Comparison of ENCODE assay signal across 1 cellular context in the genomic region with DNA sequence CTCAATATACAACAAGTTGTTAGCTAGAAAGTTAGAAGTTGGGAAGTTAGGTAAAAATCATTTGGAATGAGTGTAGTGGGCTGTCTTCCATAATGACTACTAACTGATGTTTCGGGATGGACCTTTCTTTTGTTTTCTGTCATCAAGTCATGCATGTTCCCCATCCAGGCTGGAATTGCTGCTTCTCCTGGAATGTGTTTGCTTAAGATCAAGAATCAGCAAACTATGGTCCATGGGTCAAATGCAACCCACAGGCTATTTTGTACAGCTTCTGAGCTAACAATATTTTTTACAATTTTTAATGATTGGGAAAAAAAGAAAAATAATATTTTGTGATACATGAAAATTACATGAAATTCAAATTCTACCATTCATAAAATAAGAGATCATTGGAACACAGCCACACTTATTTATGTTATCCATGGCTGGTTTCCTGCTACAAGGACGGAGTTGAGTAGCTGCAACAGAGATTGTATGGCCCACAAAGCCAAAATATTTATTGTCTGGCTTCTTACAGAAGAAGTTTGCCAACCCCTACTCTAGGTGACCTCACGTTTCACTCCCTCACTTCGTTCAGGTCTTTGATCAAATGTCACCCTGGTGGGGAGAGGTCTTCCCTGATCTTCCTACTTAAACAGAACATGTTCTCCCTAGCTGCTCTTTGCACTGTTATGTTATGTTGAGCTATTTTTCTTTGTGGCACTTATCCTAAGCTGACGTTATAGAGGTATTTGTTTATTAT.
TF ChIP-seq lines count a peak whose summit lies in the region.

No MANE protein-coding gene starts in this region.

TF ChIP-seq in HepG2, 621 proteins besides CTCF, POLR2A, EP300 and RAD21 (continued from another document):
- TF ChIP-seq, protein P1, sequence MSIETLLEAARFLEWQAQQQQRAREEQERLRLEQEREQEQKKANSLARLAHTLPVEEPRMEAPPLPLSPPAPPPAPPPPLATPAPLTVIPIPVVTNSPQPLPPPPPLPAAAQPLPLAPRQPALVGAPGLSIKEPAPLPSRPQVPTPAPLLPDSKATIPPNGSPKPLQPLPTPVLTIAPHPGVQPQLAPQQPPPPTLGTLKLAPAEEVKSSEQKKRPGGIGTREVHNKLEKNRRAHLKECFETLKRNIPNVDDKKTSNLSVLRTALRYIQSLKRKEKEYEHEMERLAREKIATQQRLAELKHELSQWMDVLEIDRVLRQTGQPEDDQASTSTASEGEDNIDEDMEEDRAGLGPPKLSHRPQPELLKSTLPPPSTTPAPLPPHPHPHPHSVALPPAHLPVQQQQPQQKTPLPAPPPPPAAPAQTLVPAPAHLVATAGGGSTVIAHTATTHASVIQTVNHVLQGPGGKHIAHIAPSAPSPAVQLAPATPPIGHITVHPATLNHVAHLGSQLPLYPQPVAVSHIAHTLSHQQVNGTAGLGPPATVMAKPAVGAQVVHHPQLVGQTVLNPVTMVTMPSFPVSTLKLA (IDR thresholded peaks at IDR 0.05), result no peak
- TF ChIP-seq, protein P2, sequence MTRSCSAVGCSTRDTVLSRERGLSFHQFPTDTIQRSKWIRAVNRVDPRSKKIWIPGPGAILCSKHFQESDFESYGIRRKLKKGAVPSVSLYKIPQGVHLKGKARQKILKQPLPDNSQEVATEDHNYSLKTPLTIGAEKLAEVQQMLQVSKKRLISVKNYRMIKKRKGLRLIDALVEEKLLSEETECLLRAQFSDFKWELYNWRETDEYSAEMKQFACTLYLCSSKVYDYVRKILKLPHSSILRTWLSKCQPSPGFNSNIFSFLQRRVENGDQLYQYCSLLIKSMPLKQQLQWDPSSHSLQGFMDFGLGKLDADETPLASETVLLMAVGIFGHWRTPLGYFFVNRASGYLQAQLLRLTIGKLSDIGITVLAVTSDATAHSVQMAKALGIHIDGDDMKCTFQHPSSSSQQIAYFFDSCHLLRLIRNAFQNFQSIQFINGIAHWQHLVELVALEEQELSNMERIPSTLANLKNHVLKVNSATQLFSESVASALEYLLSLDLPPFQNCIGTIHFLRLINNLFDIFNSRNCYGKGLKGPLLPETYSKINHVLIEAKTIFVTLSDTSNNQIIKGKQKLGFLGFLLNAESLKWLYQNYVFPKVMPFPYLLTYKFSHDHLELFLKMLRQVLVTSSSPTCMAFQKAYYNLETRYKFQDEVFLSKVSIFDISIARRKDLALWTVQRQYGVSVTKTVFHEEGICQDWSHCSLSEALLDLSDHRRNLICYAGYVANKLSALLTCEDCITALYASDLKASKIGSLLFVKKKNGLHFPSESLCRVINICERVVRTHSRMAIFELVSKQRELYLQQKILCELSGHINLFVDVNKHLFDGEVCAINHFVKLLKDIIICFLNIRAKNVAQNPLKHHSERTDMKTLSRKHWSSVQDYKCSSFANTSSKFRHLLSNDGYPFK (CRISPR knock-in tag; IDR thresholded peaks at IDR 0.05; ENCODE audit: borderline replicate concordance), result no peak
- no peak for TF ChIP-seq SUZ12 (IDR thresholded peaks at IDR 0.05; ENCODE audit: low read depth, low read length)
- TF ChIP-seq HDAC2 (CRISPR knock-in tag; IDR thresholded peaks at IDR 0.05), result peak; percentile 38; the same call in 1 of the 2 replicates
- no peak for TF ChIP-seq ZNF530 (CRISPR knock-in tag; IDR thresholded peaks at IDR 0.05; ENCODE audit: low read depth)
- TF ChIP-seq ZFP1 (CRISPR knock-in tag; IDR thresholded peaks at IDR 0.05), result no peak
- peak; percentile 36 for TF ChIP-seq TCF7 (IDR thresholded peaks at IDR 0.05; ENCODE audit: low read depth)
- no peak for TF ChIP-seq TBX3 (IDR thresholded peaks at IDR 0.05; ENCODE audit: borderline replicate concordance)
- TF ChIP-seq, protein P3, sequence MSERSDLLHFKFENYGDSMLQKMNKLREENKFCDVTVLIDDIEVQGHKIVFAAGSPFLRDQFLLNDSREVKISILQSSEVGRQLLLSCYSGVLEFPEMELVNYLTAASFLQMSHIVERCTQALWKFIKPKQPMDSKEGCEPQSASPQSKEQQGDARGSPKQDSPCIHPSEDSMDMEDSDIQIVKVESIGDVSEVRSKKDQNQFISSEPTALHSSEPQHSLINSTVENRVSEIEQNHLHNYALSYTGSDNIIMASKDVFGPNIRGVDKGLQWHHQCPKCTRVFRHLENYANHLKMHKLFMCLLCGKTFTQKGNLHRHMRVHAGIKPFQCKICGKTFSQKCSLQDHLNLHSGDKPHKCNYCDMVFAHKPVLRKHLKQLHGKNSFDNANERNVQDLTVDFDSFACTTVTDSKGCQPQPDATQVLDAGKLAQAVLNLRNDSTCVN (CRISPR knock-in tag; IDR thresholded peaks at IDR 0.05; ENCODE audit: borderline replicate concordance), result no peak
- TF ChIP-seq, protein P4, sequence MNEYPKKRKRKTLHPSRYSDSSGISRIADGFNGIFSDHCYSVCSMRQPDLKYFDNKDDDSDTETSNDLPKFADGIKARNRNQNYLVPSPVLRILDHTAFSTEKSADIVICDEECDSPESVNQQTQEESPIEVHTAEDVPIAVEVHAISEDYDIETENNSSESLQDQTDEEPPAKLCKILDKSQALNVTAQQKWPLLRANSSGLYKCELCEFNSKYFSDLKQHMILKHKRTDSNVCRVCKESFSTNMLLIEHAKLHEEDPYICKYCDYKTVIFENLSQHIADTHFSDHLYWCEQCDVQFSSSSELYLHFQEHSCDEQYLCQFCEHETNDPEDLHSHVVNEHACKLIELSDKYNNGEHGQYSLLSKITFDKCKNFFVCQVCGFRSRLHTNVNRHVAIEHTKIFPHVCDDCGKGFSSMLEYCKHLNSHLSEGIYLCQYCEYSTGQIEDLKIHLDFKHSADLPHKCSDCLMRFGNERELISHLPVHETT (CRISPR knock-in tag; conservative IDR thresholded peaks at IDR 0.05), result no peak
- no peak for TF ChIP-seq ZNF331 (CRISPR knock-in tag; IDR thresholded peaks at IDR 0.05)
- no peak for TF ChIP-seq ZNF570 (CRISPR knock-in tag; IDR thresholded peaks at IDR 0.05; ENCODE audit: borderline replicate concordance)
- no peak for TF ChIP-seq FOXA1 (IDR thresholded peaks at IDR 0.05)
- no peak for TF ChIP-seq FOXA1 (CRISPR knock-in tag; IDR thresholded peaks at IDR 0.05)
- no peak for TF ChIP-seq DNMT3B (CRISPR knock-in tag; conservative IDR thresholded peaks at IDR 0.05)
- TF ChIP-seq, protein P5, sequence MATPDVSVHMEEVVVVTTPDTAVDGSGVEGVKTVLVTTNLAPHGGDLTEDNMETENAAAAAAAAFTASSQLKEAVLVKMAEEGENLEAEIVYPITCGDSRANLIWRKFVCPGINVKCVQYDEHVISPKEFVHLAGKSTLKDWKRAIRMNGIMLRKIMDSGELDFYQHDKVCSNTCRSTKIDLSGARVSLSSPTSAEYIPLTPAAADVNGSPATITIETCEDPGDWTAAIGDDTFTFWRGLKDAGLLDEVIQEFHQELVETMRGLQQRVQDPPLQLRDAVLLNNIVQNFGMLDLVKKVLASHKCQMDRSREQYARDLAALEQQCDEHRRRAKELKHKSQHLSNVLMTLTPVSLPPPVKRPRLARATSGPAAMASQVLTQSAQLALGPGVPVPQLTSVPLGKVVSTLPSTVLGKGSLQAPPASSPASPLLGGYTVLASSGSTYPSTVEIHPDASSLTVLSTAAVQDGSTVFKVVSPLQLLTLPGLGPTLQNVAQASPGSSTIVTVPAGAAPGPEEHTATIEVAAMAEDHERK (CRISPR knock-in tag; IDR thresholded peaks at IDR 0.05; ENCODE audit: low read depth), result no peak
- no peak for TF ChIP-seq MED1 (CRISPR knock-in tag; IDR thresholded peaks at IDR 0.05)
- TF ChIP-seq TEAD3 (CRISPR knock-in tag; optimal IDR thresholded peaks at IDR 0.05; ENCODE audit: borderline replicate concordance), result peak; percentile 97
- TF ChIP-seq, protein P6, sequence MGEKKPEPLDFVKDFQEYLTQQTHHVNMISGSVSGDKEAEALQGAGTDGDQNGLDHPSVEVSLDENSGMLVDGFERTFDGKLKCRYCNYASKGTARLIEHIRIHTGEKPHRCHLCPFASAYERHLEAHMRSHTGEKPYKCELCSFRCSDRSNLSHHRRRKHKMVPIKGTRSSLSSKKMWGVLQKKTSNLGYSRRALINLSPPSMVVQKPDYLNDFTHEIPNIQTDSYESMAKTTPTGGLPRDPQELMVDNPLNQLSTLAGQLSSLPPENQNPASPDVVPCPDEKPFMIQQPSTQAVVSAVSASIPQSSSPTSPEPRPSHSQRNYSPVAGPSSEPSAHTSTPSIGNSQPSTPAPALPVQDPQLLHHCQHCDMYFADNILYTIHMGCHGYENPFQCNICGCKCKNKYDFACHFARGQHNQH (CRISPR knock-in tag; IDR thresholded peaks at IDR 0.05), result no peak
- TF ChIP-seq NCOR1 (IDR thresholded peaks at IDR 0.05; ENCODE audit: borderline replicate concordance, low read length), result peak; percentile 51; the same call in 1 of the 2 replicates
- TF ChIP-seq, protein P7, sequence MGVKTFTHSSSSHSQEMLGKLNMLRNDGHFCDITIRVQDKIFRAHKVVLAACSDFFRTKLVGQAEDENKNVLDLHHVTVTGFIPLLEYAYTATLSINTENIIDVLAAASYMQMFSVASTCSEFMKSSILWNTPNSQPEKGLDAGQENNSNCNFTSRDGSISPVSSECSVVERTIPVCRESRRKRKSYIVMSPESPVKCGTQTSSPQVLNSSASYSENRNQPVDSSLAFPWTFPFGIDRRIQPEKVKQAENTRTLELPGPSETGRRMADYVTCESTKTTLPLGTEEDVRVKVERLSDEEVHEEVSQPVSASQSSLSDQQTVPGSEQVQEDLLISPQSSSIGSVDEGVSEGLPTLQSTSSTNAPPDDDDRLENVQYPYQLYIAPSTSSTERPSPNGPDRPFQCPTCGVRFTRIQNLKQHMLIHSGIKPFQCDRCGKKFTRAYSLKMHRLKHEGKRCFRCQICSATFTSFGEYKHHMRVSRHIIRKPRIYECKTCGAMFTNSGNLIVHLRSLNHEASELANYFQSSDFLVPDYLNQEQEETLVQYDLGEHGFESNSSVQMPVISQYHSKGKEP (CRISPR knock-in tag; IDR thresholded peaks at IDR 0.05), result no peak
- TF ChIP-seq, protein P8, sequence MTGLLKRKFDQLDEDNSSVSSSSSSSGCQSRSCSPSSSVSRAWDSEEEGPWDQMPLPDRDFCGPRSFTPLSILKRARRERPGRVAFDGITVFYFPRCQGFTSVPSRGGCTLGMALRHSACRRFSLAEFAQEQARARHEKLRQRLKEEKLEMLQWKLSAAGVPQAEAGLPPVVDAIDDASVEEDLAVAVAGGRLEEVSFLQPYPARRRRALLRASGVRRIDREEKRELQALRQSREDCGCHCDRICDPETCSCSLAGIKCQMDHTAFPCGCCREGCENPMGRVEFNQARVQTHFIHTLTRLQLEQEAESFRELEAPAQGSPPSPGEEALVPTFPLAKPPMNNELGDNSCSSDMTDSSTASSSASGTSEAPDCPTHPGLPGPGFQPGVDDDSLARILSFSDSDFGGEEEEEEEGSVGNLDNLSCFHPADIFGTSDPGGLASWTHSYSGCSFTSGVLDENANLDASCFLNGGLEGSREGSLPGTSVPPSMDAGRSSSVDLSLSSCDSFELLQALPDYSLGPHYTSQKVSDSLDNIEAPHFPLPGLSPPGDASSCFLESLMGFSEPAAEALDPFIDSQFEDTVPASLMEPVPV (CRISPR knock-in tag; IDR thresholded peaks at IDR 0.05), result no peak
- no peak for TF ChIP-seq ZNF749 (CRISPR knock-in tag; IDR thresholded peaks at IDR 0.05; ENCODE audit: borderline replicate concordance)
- TF ChIP-seq SOX6 (IDR thresholded peaks at IDR 0.05), result no peak
- peak; percentile 34; the same call in 1 of the 2 replicates for TF ChIP-seq SOX6 (CRISPR knock-in tag; IDR thresholded peaks at IDR 0.05)
- no peak for TF ChIP-seq ZNF564 (CRISPR knock-in tag; IDR thresholded peaks at IDR 0.05)
